ENCODE assay signal across 28 cellular contexts in genomic region chr10:30210296-30210695, GRCh38.
"Had no signal": no experiment of that assay in that cellular context is flagged by ENCODE, and none has a peak within 500 bp of the region (broad histone marks: within the 10 kb centered on the region; RNA-seq: fewer than 3 reads in every experiment).

No MANE protein-coding gene starts in this region.

- H3K27ac Mint-ChIP-seq: stimulated activated effector memory CD8-positive, alpha-beta T cell treated with anti-CD3 and anti-CD28 coated beads, Interleukin-12 subunit alpha, Interleukin-12 subunit beta, amount 100 ng/mL, for 72 hours; stimulated activated memory B cell treated with anti-CD40 and anti-IgM and Interleukin-4, amounts not matched to agents 10 μg/mL and 1 μg/mL and 100 μg/mL, for 72 hours; stimulated activated naive B cell treated with anti-CD40 and anti-IgM and Interleukin-4, amounts not matched to agents 10 μg/mL and 1 μg/mL and 100 μg/mL, for 72 hours; stimulated activated naive CD8-positive, alpha-beta T cell treated with anti-CD3 and anti-CD28 coated beads, Interleukin-15, amount 100 ng/mL, for 72 hours; stimulated activated naive CD8-positive, alpha-beta T cell treated with anti-CD3 and anti-CD28 coated beads, Interleukin-15, Interleukin-2, amounts not matched to agents 100 ng/mL and 50 ng/mL, for 24 hours; type B pancreatic cell had no signal

- H3K27ac ChIP-seq: stomach, suprapubic skin, testis, thoracic aorta, thyroid gland, tibial artery, tibial nerve, transverse colon, upper lobe of left lung, upper lobe of right lung, uterus, vagina had no signal

- H3K36me3 Mint-ChIP-seq: stimulated activated effector memory CD8-positive, alpha-beta T cell treated with anti-CD3 and anti-CD28 coated beads, Interleukin-12 subunit alpha, Interleukin-12 subunit beta, amount 100 ng/mL, for 72 hours; stimulated activated memory B cell treated with anti-CD40 and anti-IgM and Interleukin-4, amounts not matched to agents 10 μg/mL and 1 μg/mL and 100 μg/mL, for 72 hours; stimulated activated naive B cell treated with anti-CD40 and anti-IgM and Interleukin-4, amounts not matched to agents 10 μg/mL and 1 μg/mL and 100 μg/mL, for 72 hours; type B pancreatic cell had no signal

- ATAC-seq: stimulated activated effector memory CD8-positive, alpha-beta T cell treated with anti-CD3 and anti-CD28 coated beads, Interleukin-12 subunit alpha, Interleukin-12 subunit beta, amount 100 ng/mL, for 72 hours; stimulated activated memory B cell treated with anti-CD40 and anti-IgM and Interleukin-4, amounts not matched to agents 10 μg/mL and 1 μg/mL and 100 μg/mL, for 72 hours; stimulated activated naive B cell treated with anti-CD40 and anti-IgM and Interleukin-4, amounts not matched to agents 10 μg/mL and 1 μg/mL and 100 μg/mL, for 72 hours; stimulated activated naive CD8-positive, alpha-beta T cell treated with anti-CD3 and anti-CD28 coated beads, Interleukin-15, amount 100 ng/mL, for 72 hours; stimulated activated naive CD8-positive, alpha-beta T cell treated with anti-CD3 and anti-CD28 coated beads, Interleukin-15, Interleukin-2, amounts not matched to agents 100 U/mL and 50 U/mL, for 24 hours; upper lobe of right lung had no signal

- H3K27me3 ChIP-seq: stomach, suprapubic skin, testis, thyroid gland, tibial artery, tibial nerve, transverse colon, upper lobe of left lung, upper lobe of right lung, uterus, vagina had no signal

- H3K4me1 Mint-ChIP-seq: stimulated activated effector memory CD8-positive, alpha-beta T cell treated with anti-CD3 and anti-CD28 coated beads, Interleukin-12 subunit alpha, Interleukin-12 subunit beta, amount 100 ng/mL, for 72 hours; stimulated activated memory B cell treated with anti-CD40 and anti-IgM and Interleukin-4, amounts not matched to agents 10 μg/mL and 1 μg/mL and 100 μg/mL, for 72 hours; stimulated activated naive B cell treated with anti-CD40 and anti-IgM and Interleukin-4, amounts not matched to agents 10 μg/mL and 1 μg/mL and 100 μg/mL, for 72 hours; stimulated activated naive CD8-positive, alpha-beta T cell treated with anti-CD3 and anti-CD28 coated beads, Interleukin-15, amount 100 ng/mL, for 72 hours had no signal

- H3K9me3 ChIP-seq: stomach, suprapubic skin, testis, thoracic aorta, thyroid gland, tibial artery, tibial nerve, transverse colon, upper lobe of left lung, upper lobe of right lung, uterus, vagina had no signal

- H3K4me1 ChIP-seq: stomach, suprapubic skin, testis, transverse colon, upper lobe of right lung, uterus, vagina had no signal

- H3K4me3 Mint-ChIP-seq: stimulated activated effector memory CD8-positive, alpha-beta T cell treated with anti-CD3 and anti-CD28 coated beads, Interleukin-12 subunit alpha, Interleukin-12 subunit beta, amount 100 ng/mL, for 72 hours; stimulated activated memory B cell treated with anti-CD40 and anti-IgM and Interleukin-4, amounts not matched to agents 10 μg/mL and 1 μg/mL and 100 μg/mL, for 72 hours; stimulated activated naive B cell treated with anti-CD40 and anti-IgM and Interleukin-4, amounts not matched to agents 10 μg/mL and 1 μg/mL and 100 μg/mL, for 72 hours; stimulated activated naive CD8-positive, alpha-beta T cell treated with anti-CD3 and anti-CD28 coated beads, Interleukin-15, amount 100 ng/mL, for 72 hours; stimulated activated naive CD8-positive, alpha-beta T cell treated with anti-CD3 and anti-CD28 coated beads, Interleukin-15, Interleukin-2, amounts not matched to agents 100 ng/mL and 50 ng/mL, for 24 hours; type B pancreatic cell had no signal

- H3K4me3 ChIP-seq: stomach, suprapubic skin, testis, thoracic aorta, thyroid gland, tibial artery, tibial nerve, transverse colon, upper lobe of left lung, upper lobe of right lung, uterus, vagina had no signal

- H3K9me3 Mint-ChIP-seq: stimulated activated effector memory CD8-positive, alpha-beta T cell treated with anti-CD3 and anti-CD28 coated beads, Interleukin-12 subunit alpha, Interleukin-12 subunit beta, amount 100 ng/mL, for 72 hours; stimulated activated memory B cell treated with anti-CD40 and anti-IgM and Interleukin-4, amounts not matched to agents 10 μg/mL and 1 μg/mL and 100 μg/mL, for 72 hours; stimulated activated naive CD8-positive, alpha-beta T cell treated with anti-CD3 and anti-CD28 coated beads, Interleukin-15, amount 100 ng/mL, for 72 hours; stimulated activated naive CD8-positive, alpha-beta T cell treated with anti-CD3 and anti-CD28 coated beads, Interleukin-15, Interleukin-2, amounts not matched to agents 100 ng/mL and 50 ng/mL, for 24 hours had no signal

- DNase-seq: stimulated activated CD4-positive, alpha-beta T cell treated with anti-CD3 and anti-CD28 coated beads, Interleukin-2, amount 100 ng/mL, for 48 hours; stimulated activated CD4-positive, alpha-beta T cell treated with anti-CD3 and anti-CD28 coated beads, Interleukin-4, amount 100 ng/mL, for 1 hour; stimulated activated CD4-positive, alpha-beta T cell treated with anti-CD3 and anti-CD28 coated beads, Interleukin-4, amount 100 ng/mL, for 24 hours; stimulated activated CD4-positive, alpha-beta T cell treated with anti-CD3 and anti-CD28 coated beads, Interleukin-4, amount 100 ng/mL, for 4 hours; stimulated activated CD8-positive, alpha-beta memory T cell treated with anti-CD3 and anti-CD28 coated beads, Interleukin-4, amount 100 ng/mL, for 48 hours; stimulated activated naive B cell treated with anti-CD40 and anti-IgM and Interleukin-4, amounts not matched to agents 10 μg/mL and 1 μg/mL and 100 μg/mL, for 72 hours; stimulated activated naive CD4-positive, alpha-beta T cell; stimulated activated naive CD4-positive, alpha-beta T cell treated with Interleukin-2 at 50 U/mL for 16 hours; stimulated activated naive CD8-positive, alpha-beta T cell treated with anti-CD3 and anti-CD28 coated beads, Interleukin-15, amount 100 ng/mL, for 72 hours; stimulated activated naive CD8-positive, alpha-beta T cell treated with anti-CD3 and anti-CD28 coated beads, Interleukin-15, Interleukin-2, amounts not matched to agents 100 U/mL and 50 U/mL, for 24 hours; stomach; substantia nigra; testis; thyroid gland; tibial artery; transverse colon; trophoblast cell; upper lobe of left lung; upper lobe of right lung; uterus had no signal

- H3K36me3 ChIP-seq: stomach, suprapubic skin, thoracic aorta, thyroid gland, tibial artery, tibial nerve, transverse colon, upper lobe of left lung, upper lobe of right lung, uterus, vagina had no signal
